ENCODE assay signal across 28 cellular contexts in genomic region chr17:9818760-9819159, GRCh38. TPM values are rescaled to one million over a fixed set of nuclear protein-coding genes. Genes with fewer than 3 reads are reported as not detected.
A peak's percentile ranks its signal among the peaks of the same experiment; 100 is the strongest.
DNase-seq lines count a peak whose midpoint lies in the region; ATAC-seq, FAIRE-seq and TF ChIP-seq lines count a peak whose summit lies in the region.
"Had no signal": no experiment of that assay in that cellular context is flagged by ENCODE, and none has a peak within 500 bp of the region (broad histone marks: within the 10 kb centered on the region; RNA-seq: fewer than 3 reads in every experiment).

No MANE protein-coding gene starts in this region.

- no peaks in the 10 kb centered on the region for H4K20me1 ChIP-seq in GM23248 (ENCODE audit: insufficient read depth)

- H3F3A ChIP-seq in GM23248 (ENCODE audit: insufficient read depth), result no peaks in the 10 kb centered on the region

- ATAC-seq in HG03439 (IDR thresholded peaks at IDR 0.05; ENCODE audit: unreplicated experiment), result no peak

- no peak for TF ChIP-seq CTCF in bronchial epithelial cell (IDR thresholded peaks at IDR 0.05; ENCODE audit: insufficient read depth, low read length, severe bottlenecking)

- no peaks in the 10 kb centered on the region for H3K27me3 ChIP-seq in bronchial epithelial cell (ENCODE audit: control insufficient read depth, insufficient read depth, low read length)
- no peaks in the 10 kb centered on the region; the same call in 1 of the 2 replicates for H3K27me3 ChIP-seq in GM23248 (replicated peaks; ENCODE audit: insufficient read depth)
- H3K27me3 ChIP-seq: BE2C had no signal

- H3K27ac ChIP-seq in GM23248, result no peak overlapping the region
- H3K27ac ChIP-seq: 22Rv1, PC-9 had no signal

- H3K4me3 ChIP-seq in bronchial epithelial cell (ENCODE audit: low read depth, low read length), result no peak overlapping the region
- no peak overlapping the region for H3K4me3 ChIP-seq in GM23248
- H3K4me3 ChIP-seq: PC-9 had no signal

- H3K4me1 ChIP-seq in GM23248 (ENCODE audit: insufficient read depth), result no peaks in the 10 kb centered on the region
- H3K4me1 ChIP-seq: BE2C had no signal

- no peak overlapping the region for H2AFZ ChIP-seq in GM23248
- H2AFZ ChIP-seq: PC-9 had no signal

- H3K9ac ChIP-seq in GM23248, result no peak overlapping the region

- 37 to 50% methylated on average over 4 of the region's 4 CpGs for WGBS in GM23248 (ENCODE audit: low coverage in 1 of 2, low lambda C conversion rate in 2 of 2, missing lambda C conversion rate in 2 of 2), 2 experiments

- no peaks in the 10 kb centered on the region for H3K9me3 ChIP-seq in GM23248 (ENCODE audit: low read depth)
- H3K9me3 ChIP-seq: BE2C had no signal

- peak; percentile 13 for DNase-seq in NCI-H2171 treated with DMSO at 0.1 percent for 48 hours (lab: John Stamatoyannopoulos, UW)
- DNase-seq in NCI-H2171 (lab: John Stamatoyannopoulos, UW), result no peak
- DNase-seq in NCI-H524 treated with DMSO at 0.1 percent for 48 hours (lab: John Stamatoyannopoulos, UW), result peak; percentile 52
- peak; percentile 41 for DNase-seq in bronchial epithelial cell (ENCODE audit: low read depth)
- no peak for DNase-seq in GM23248
- DNase-seq in HuH-7.5 (ENCODE audit: low spot score), result no peak
- DNase-seq: ACHN; BE2C; CD8-positive, alpha-beta memory T cell; DMS79 treated with DMSO at 0.1 percent for 48 hours; H7; KBM-7; MM.1S; NCI-H1417; NCI-H1694; NCI-H2029 treated with DMSO at 0.1 percent for 48 hours; NCI-H345; NCI-H526; NCI-H82; NK-92 treated with Interleukin-12 subunit alpha and Interleukin-12 subunit beta, amount 100 ng/mL, for 24 hours; PC-9; SHP77 treated with DMSO at 0.1 percent for 48 hours had no signal

- no peaks in the 10 kb centered on the region for H3K79me2 ChIP-seq in GM23248 (ENCODE audit: insufficient read depth)

- in situ Hi-C loops in GM23248 (cut with MboI), result no loop called here

- no peaks in the 10 kb centered on the region for H3K9me2 ChIP-seq in GM23248 (ENCODE audit: insufficient read depth)

- no peak overlapping the region for H3K4me2 ChIP-seq in GM23248 (ENCODE audit: unreplicated experiment)
- H3K4me2 ChIP-seq: PC-9 had no signal

- H3K36me3 ChIP-seq in bronchial epithelial cell (ENCODE audit: control insufficient read depth, insufficient read depth, low read length) (no peaks in the 10 kb centered on the region), GM23248 (ENCODE audit: low read depth) (no peaks in the 10 kb centered on the region)
- H3K36me3 ChIP-seq: BE2C had no signal

- no peak for FAIRE-seq in bronchial epithelial cell (lab: Jason Lieb, UNC)
- FAIRE-seq: HTR-8/SVneo had no signal

RNA-seq across cellular contexts. Expression of gene GSG1L2, which starts 3.1 kb away (rescaled TPM):
- total RNA-seq in bronchial epithelial cell, result not detected in 2 replicates
- not detected in 2 replicates for total RNA-seq in GM23248 (2014; rRNA removed; shearing (Covaris generic))
- polyA plus RNA-seq in GM23248 (2016; fragmentation: Nextera tagmentation; extraction: Ambion mirVana), result not detected in 2 replicates
- total RNA-seq: CD8-positive, alpha-beta memory T cell; H7; LHCN-M2; PC-9; RPMI7951 had no signal
- polyA plus RNA-seq: CD14-positive monocyte; CD8-positive, alpha-beta memory T cell had no signal

RNA-seq across cellular contexts. Expression of gene GLP2R, which starts 7.0 kb away (rescaled TPM):
- under 0.01 TPM in 1 of 2 replicates, not detected in the other for total RNA-seq in bronchial epithelial cell
- 0.38 TPM in 1 of 2 replicates, not detected in the other for total RNA-seq in GM23248 (2014; rRNA removed; shearing (Covaris generic))
- polyA plus RNA-seq in GM23248 (2016; fragmentation: Nextera tagmentation; extraction: Ambion mirVana), result not detected in 2 replicates
- total RNA-seq: CD8-positive, alpha-beta memory T cell; H7; LHCN-M2; RPMI7951 had no signal
- polyA plus RNA-seq: CD14-positive monocyte; CD8-positive, alpha-beta memory T cell had no signal

RNA-seq across cellular contexts. Expression of gene DHRS7C, which starts 27.4 kb away (rescaled TPM):
- not detected in 2 replicates for total RNA-seq in bronchial epithelial cell
- not detected in 2 replicates for total RNA-seq in GM23248 (2014; rRNA removed; shearing (Covaris generic))
- not detected in 2 replicates for polyA plus RNA-seq in GM23248 (2016; fragmentation: Nextera tagmentation; extraction: Ambion mirVana)
- total RNA-seq: CD8-positive, alpha-beta memory T cell; H7; LHCN-M2; PC-9; RPMI7951 had no signal
- polyA plus RNA-seq: CD14-positive monocyte; CD8-positive, alpha-beta memory T cell had no signal

Comparison
In these comparisons a context has a peak if more than half of its experiments do, and no peak if none do; other contexts are left out.
1. DNase-seq: peak in NCI-H2171 treated with DMSO at 0.1 percent for 48 hours (single experiment), NCI-H524 treated with DMSO at 0.1 percent for 48 hours (single experiment) and bronchial epithelial cell (single experiment); none in NCI-H2171 (single experiment), GM23248 (single experiment) and HuH-7.5 (single experiment).